ENCODE assay signal across 30 cellular contexts in the genomic region with DNA sequence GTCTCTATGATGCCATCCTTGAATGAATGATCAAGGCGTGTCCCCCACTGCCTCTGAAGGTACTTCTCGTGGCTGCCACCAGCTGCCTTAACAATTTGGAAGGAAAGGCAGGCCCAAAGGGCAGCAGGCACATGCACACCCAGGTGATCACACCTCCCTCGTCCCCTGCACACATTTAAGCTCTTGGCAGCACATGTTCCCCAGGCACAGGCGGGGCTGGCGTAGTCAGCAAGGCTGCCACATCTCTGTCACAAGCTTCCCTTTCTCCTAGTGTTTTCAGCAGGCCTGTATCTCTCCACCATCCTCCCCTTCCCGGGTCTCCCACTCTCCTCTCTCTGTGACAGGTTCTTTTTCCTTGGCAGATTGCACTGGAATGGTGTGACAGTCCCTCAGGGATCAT.
"Had no signal": no experiment of that assay in that cellular context is flagged by ENCODE, and none has a peak within 500 bp of the region (broad histone marks: within the 10 kb centered on the region; RNA-seq: fewer than 3 reads in every experiment).

No MANE protein-coding gene starts in this region.

- ATAC-seq: activated CD4-positive, CD25-positive, alpha-beta regulatory T cell treated with anti-CD3 and anti-CD28 coated beads, Interleukin-2, amount 50 U/mL, for 24 hours; body of pancreas; left lung; lower lobe of right lung; naive thymus-derived CD8-positive, alpha-beta T cell; psoas muscle had no signal

- H3K4me1 ChIP-seq: body of pancreas, esophagus squamous epithelium, left lung, lower lobe of right lung, psoas muscle, right atrium auricular region, tibial nerve had no signal

- H3K27ac Mint-ChIP-seq: activated naive CD8-positive, alpha-beta T cell; dendritic cell treated with granulocyte-macrophage colony-stimulating factor and Interleukin-4, amounts not matched to agents 40 ng/mL and 50 ng/mL, for 4 days; naive thymus-derived CD8-positive, alpha-beta T cell; neural progenitor cell; T-helper 1 cell treated with Interleukin-12 subunit alpha and Interleukin-12 subunit beta and Interleukin-4 antibody, amounts not matched to agents 30 μg/mL and 1 μg/mL, for 36 hours had no signal

- H3K36me3 Mint-ChIP-seq: activated naive CD8-positive, alpha-beta T cell; naive thymus-derived CD8-positive, alpha-beta T cell; neural progenitor cell had no signal

- H3K4me3 Mint-ChIP-seq: activated naive CD8-positive, alpha-beta T cell; dendritic cell treated with granulocyte-macrophage colony-stimulating factor and Interleukin-4, amounts not matched to agents 40 ng/mL and 50 ng/mL, for 4 days; naive thymus-derived CD8-positive, alpha-beta T cell; neural progenitor cell; T-helper 1 cell treated with Interleukin-12 subunit alpha and Interleukin-12 subunit beta and Interleukin-4 antibody, amounts not matched to agents 30 μg/mL and 1 μg/mL, for 36 hours had no signal

- H3K27ac ChIP-seq: body of pancreas, cardiac muscle cell, epithelial cell of prostate, esophagus squamous epithelium, left lung, lower lobe of right lung, neural progenitor cell, ovary, psoas muscle, right atrium auricular region, tibial nerve, WERI-Rb-1 had no signal

- H3K9me3 ChIP-seq: body of pancreas, esophagus squamous epithelium, left lung, lower lobe of right lung, ovary, psoas muscle, right atrium auricular region had no signal

- H3K4me1 Mint-ChIP-seq: naive thymus-derived CD8-positive, alpha-beta T cell had no signal

- H3K36me3 ChIP-seq: cardiac muscle cell, esophagus squamous epithelium, left lung, lower lobe of right lung, neural progenitor cell, ovary, right atrium auricular region, tibial nerve, WERI-Rb-1 had no signal

- H3K27me3 ChIP-seq: body of pancreas, cardiac muscle cell, neural progenitor cell, ovary, right atrium auricular region, tibial nerve had no signal

- DNase-seq: activated CD4-positive, alpha-beta T cell treated with anti-CD3 and anti-CD28 coated beads for 48 hours; activated CD4-positive, alpha-beta T cell treated with anti-CD3 and anti-CD28 coated beads, Interleukin-2, amount 50 U/mL, for 48 hours; activated CD8-positive, alpha-beta memory T cell treated with anti-CD3 and anti-CD28 coated beads for 24 hours; activated effector memory CD4-positive, alpha-beta T cell treated with Interleukin-2 at 50 U/mL for 16 hours; activated naive CD4-positive, alpha-beta T cell treated with Interleukin-2 at 50 U/mL for 16 hours; aorta; body of pancreas; effector CD4-positive, alpha-beta T cell; esophagus squamous epithelium; foreskin melanocyte; left lung; lower lobe of right lung; mesenchymal stem cell; naive thymus-derived CD8-positive, alpha-beta T cell; ovary; psoas muscle; stimulated activated CD4-positive, alpha-beta T cell treated with anti-CD3 and anti-CD28 coated beads, Interleukin-15, amount 100 ng/mL, for 24 hours; stimulated activated naive CD4-positive, alpha-beta T cell; SW 1271; T1000; WERI-Rb-1 had no signal

- H3K4me3 ChIP-seq: body of pancreas, cardiac muscle cell, esophagus squamous epithelium, left lung, lower lobe of right lung, neural progenitor cell, ovary, psoas muscle, right atrium auricular region, tibial nerve had no signal

- H3K9me3 Mint-ChIP-seq: neural progenitor cell; T-helper 1 cell treated with Interleukin-12 subunit alpha and Interleukin-12 subunit beta and Interleukin-4 antibody, amounts not matched to agents 30 μg/mL and 1 μg/mL, for 36 hours had no signal
